8 cellular contexts compared by ENCODE assay signal in the genomic region with DNA sequence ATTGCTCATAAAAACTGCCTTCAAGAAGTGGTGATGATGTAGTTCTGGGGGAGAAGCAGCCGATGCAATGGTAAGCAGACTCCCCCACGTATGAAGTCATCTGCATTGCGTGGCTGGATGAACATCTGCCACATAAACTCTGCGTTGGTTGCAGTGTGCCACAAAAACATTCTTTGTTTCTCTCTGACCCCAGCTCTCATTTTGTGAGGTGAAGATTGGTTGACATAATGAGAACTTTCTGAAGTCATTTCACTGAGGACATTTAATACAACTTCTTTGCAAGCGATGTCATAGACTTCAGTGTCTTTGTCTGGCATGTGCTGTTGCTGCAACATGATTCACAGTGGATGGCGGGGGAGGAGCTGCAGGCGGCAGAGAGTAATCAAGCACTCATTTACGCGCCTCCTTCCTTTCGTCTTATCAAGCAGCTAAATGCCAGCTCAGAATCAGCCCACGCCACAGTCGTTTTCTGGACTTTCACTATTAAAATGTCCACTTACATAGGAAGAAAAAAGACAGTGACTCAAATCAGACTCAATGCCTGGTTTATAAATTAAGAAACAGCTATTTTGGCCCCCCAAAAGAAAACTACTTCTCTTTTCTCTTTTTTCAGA.
A peak's percentile ranks its signal among the peaks of the same experiment; 100 is the strongest.
DNase-seq lines count a peak whose midpoint lies in the region; ATAC-seq lines count a peak whose summit lies in the region.

No MANE protein-coding gene starts in this region.

- DNase-seq in ELF-1 (ENCODE audit: low read depth, low spot score), result peak; percentile 34
- DNase-seq in NCI-H510A (lab: John Stamatoyannopoulos, UW), result peak; percentile 34
- peak; percentile 58 for DNase-seq in fibroblast of gingiva (ENCODE audit: low read depth)
- DNase-seq in retina, result peak; percentile 34
- no peak for DNase-seq in NCI-H2196 treated with DMSO at 0.1 percent for 48 hours (lab: John Stamatoyannopoulos, UW; ENCODE audit: unreplicated experiment)

- ATAC-seq in GM21717 (IDR thresholded peaks at IDR 0.05; ENCODE audit: unreplicated experiment), result peak; percentile 62
- no peak for ATAC-seq in esophagus mucosa
- ATAC-seq in HG03521 (IDR thresholded peaks at IDR 0.05; ENCODE audit: unreplicated experiment), result no peak
